8 cellular contexts compared by ENCODE assay signal in the genomic region with DNA sequence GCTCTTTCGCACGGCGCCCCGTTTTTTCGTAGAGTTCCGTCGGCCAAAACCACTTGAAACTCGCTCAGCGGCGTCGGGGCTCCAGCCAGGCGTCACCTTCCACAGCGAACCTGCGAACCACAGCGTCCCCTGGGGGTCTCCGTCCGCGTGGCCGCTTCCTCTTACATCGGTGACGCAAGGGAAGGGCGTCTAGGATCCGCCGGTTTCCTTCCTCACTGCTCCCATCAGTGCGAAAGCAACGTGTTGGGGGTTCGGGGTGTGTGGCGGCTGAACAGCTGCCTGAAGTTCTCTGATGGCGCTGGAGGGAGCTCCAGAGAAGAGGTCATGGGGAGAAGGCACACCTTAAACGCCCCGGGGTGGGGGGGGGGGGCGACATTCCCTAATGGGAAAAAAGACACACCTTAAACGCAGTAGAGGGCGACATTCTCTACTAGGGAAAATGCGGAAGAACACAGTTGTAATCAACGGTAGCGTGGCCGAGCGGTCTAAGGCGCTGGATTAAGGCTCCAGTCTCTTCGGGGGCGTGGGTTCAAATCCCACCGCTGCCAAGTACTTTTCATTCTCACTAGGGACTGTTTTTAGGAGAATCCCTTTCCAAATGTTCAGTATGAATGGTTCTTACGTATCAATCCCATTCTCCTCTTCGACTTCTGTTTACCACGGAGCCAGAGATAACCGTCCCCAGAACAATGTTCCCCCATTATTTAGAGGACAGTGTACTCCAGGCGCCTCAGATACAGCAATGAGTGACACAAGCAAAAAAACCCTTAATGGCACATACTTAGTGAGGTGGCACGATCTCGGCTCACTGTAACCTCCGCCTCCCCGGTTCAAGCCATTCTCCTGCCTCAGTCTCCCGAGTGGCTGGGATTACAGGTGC. TPM values are rescaled to one million over a fixed set of nuclear protein-coding genes. Genes with fewer than 3 reads are reported as not detected.
DNase-seq lines count a peak whose midpoint lies in the region; ATAC-seq and TF ChIP-seq lines count a peak whose summit lies in the region.

No MANE protein-coding gene starts in this region.

- intact Hi-C loops in breast epithelium (cut with DNase I; ENCODE audit: low total_unique reads), result no loop called here
- intact Hi-C loops in left colon (cut with DNase I, micrococcal nuclease), result no loop called here

- peak overlapping the region; percentile 97 for H3K27ac Mint-ChIP-seq in WTC11

- no peaks in the 10 kb centered on the region for H3K36me3 ChIP-seq in breast epithelium

- TF ChIP-seq CTCF in WTC11 (IDR thresholded peaks at IDR 0.05), result peak; percentile 73
- no peak for TF ChIP-seq CTCF in breast epithelium (IDR thresholded peaks at IDR 0.05)

- H3K27ac ChIP-seq in breast epithelium, result no peak overlapping the region

- H3K9me3 ChIP-seq in breast epithelium, result no peaks in the 10 kb centered on the region

- DNase-seq in WTC11 (ENCODE audit: low spot score) (peak; percentile 95), breast epithelium (ENCODE audit: low spot score in 2 of 2) (no peak), left colon (peak; percentile 48 to 74), amniotic stem cell (lab: John Stamatoyannopoulos, UW) (no peak)
- peak in 2 of 3 donors; percentile 33 to 60 for DNase-seq in stimulated activated CD4-positive, alpha-beta T cell treated with anti-CD3 and anti-CD28 coated beads, TNF-alpha, amount 100 ng/mL, for 1 hour (ENCODE audit: low read depth in 3 of 3, low spot score in 1 of 3)

- H3K4me3 Mint-ChIP-seq in WTC11, result peak overlapping the region; percentile 86

- peaks cover 0 to 2% of the 10 kb centered on the region in 2 donors for H3K27me3 ChIP-seq in breast epithelium

- POLR2A ChIA-PET in WTC11 (lab: Charles Lee), result interaction anchor here (0.6 to 0.7 kb wide), 3 partner anchors 239 to 426 kb away, joined by 3 to 8 read pairs (median 4); no protein-coding TSS in a partner anchor

- no peaks in the 10 kb centered on the region; the same call in none of the 2 replicates for H3K27me3 Mint-ChIP-seq in WTC11 (ENCODE audit: low read depth)

- ATAC-seq in GM21723 (IDR thresholded peaks at IDR 0.05; ENCODE audit: unreplicated experiment), result peak; percentile 70
- peak; percentile 71 for ATAC-seq in WTC11
- ATAC-seq in left colon, result no peak
- no peak for ATAC-seq in HG02852 (IDR thresholded peaks at IDR 0.05; ENCODE audit: unreplicated experiment)
- ATAC-seq in HG02970 (IDR thresholded peaks at IDR 0.05; ENCODE audit: low FRiP score, unreplicated experiment), result no peak

- no peak for TF ChIP-seq POLR2A in breast epithelium (IDR thresholded peaks at IDR 0.05)

- no peaks in the 10 kb centered on the region for H3K9me3 Mint-ChIP-seq in WTC11

- H3K4me1 ChIP-seq in breast epithelium, result no peaks in the 10 kb centered on the region

- peaks cover 17% of the 10 kb centered on the region for H3K4me1 Mint-ChIP-seq in WTC11

- no peaks in the 10 kb centered on the region for H3K36me3 Mint-ChIP-seq in WTC11

- peak overlapping the region in 2 of 3 donors; percentile 8 to 50 for H3K4me3 ChIP-seq in breast epithelium

- CTCF ChIA-PET in WTC11 (lab: Charles Lee), result interaction anchor here (0.7 to 1.2 kb wide), 3 partner anchors 28 to 151 kb away, joined by 4 read pairs; no protein-coding TSS in a partner anchor

TF ChIP-seq in WTC11, 78 proteins besides CTCF, POLR2A, EP300 and RAD21:
- 0 out of 2 replicates have a peak, but pooled peaks have one; percentile 36 for TF ChIP-seq ZNF423 (CRISPR knock-in tag; IDR thresholded peaks at IDR 0.05)
- TF ChIP-seq, protein P1, sequence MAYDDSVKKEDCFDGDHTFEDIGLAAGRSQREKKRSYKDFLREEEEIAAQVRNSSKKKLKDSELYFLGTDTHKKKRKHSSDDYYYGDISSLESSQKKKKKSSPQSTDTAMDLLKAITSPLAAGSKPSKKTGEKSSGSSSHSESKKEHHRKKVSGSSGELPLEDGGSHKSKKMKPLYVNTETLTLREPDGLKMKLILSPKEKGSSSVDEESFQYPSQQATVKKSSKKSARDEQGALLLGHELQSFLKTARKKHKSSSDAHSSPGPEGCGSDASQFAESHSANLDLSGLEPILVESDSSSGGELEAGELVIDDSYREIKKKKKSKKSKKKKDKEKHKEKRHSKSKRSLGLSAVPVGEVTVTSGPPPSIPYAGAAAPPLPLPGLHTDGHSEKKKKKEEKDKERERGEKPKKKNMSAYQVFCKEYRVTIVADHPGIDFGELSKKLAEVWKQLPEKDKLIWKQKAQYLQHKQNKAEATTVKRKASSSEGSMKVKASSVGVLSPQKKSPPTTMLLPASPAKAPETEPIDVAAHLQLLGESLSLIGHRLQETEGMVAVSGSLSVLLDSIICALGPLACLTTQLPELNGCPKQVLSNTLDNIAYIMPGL (CRISPR knock-in tag; IDR thresholded peaks at IDR 0.05), result peak; percentile 98
- no peak for TF ChIP-seq IRF2 (CRISPR knock-in tag; IDR thresholded peaks at IDR 0.05; ENCODE audit: borderline replicate concordance, low read depth)
- TF ChIP-seq, protein P2, sequence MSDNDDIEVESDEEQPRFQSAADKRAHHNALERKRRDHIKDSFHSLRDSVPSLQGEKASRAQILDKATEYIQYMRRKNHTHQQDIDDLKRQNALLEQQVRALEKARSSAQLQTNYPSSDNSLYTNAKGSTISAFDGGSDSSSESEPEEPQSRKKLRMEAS (CRISPR knock-in tag; IDR thresholded peaks at IDR 0.05), result peak; percentile 91
- no peak for TF ChIP-seq NR3C1 (CRISPR knock-in tag; conservative IDR thresholded peaks at IDR 0.05; ENCODE audit: low read depth)
- TF ChIP-seq, protein P3, sequence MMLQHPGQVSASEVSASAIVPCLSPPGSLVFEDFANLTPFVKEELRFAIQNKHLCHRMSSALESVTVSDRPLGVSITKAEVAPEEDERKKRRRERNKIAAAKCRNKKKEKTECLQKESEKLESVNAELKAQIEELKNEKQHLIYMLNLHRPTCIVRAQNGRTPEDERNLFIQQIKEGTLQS (CRISPR knock-in tag; conservative IDR thresholded peaks at IDR 0.05), result peak; percentile 91
- no peak for TF ChIP-seq CREB1 (CRISPR knock-in tag; IDR thresholded peaks at IDR 0.05)
- TF ChIP-seq EMX1 (CRISPR knock-in tag; IDR thresholded peaks at IDR 0.05), result 0 out of 2 replicates have a peak, but pooled peaks have one; percentile 49
- no peak for TF ChIP-seq ELF4 (CRISPR knock-in tag; IDR thresholded peaks at IDR 0.05; ENCODE audit: low read depth)
- no peak for TF ChIP-seq OVOL2 (CRISPR knock-in tag; IDR thresholded peaks at IDR 0.05; ENCODE audit: borderline replicate concordance)
- TF ChIP-seq TEAD4 (CRISPR knock-in tag; IDR thresholded peaks at IDR 0.05), result no peak
- peak; percentile 45; the same call in 1 of the 2 replicates for TF ChIP-seq CREM (CRISPR knock-in tag; IDR thresholded peaks at IDR 0.05)
- peak; percentile 64; the same call in 1 of the 2 replicates for TF ChIP-seq NFATC4 (CRISPR knock-in tag; IDR thresholded peaks at IDR 0.05)
- TF ChIP-seq SP1 (CRISPR knock-in tag; conservative IDR thresholded peaks at IDR 0.05), result peak; percentile 4; the same call in 1 of the 2 replicates
- TF ChIP-seq ZNF671 (CRISPR knock-in tag; IDR thresholded peaks at IDR 0.05), result no peak
- TF ChIP-seq, protein P4, sequence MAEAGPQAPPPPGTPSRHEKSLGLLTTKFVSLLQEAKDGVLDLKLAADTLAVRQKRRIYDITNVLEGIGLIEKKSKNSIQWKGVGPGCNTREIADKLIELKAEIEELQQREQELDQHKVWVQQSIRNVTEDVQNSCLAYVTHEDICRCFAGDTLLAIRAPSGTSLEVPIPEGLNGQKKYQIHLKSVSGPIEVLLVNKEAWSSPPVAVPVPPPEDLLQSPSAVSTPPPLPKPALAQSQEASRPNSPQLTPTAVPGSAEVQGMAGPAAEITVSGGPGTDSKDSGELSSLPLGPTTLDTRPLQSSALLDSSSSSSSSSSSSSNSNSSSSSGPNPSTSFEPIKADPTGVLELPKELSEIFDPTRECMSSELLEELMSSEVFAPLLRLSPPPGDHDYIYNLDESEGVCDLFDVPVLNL (CRISPR knock-in tag; IDR thresholded peaks at IDR 0.05; ENCODE audit: borderline replicate concordance, low read depth), result no peak
- peak; percentile 53; the same call in 1 of the 2 replicates for TF ChIP-seq FOXP1 (CRISPR knock-in tag; IDR thresholded peaks at IDR 0.05; ENCODE audit: borderline replicate concordance)
- TF ChIP-seq, protein P5, sequence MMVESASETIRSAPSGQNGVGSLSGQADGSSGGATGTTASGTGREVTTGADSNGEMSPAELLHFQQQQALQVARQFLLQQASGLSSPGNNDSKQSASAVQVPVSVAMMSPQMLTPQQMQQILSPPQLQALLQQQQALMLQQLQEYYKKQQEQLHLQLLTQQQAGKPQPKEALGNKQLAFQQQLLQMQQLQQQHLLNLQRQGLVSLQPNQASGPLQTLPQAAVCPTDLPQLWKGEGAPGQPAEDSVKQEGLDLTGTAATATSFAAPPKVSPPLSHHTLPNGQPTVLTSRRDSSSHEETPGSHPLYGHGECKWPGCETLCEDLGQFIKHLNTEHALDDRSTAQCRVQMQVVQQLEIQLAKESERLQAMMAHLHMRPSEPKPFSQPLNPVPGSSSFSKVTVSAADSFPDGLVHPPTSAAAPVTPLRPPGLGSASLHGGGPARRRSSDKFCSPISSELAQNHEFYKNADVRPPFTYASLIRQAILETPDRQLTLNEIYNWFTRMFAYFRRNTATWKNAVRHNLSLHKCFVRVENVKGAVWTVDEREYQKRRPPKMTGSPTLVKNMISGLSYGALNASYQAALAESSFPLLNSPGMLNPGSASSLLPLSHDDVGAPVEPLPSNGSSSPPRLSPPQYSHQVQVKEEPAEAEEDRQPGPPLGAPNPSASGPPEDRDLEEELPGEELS (CRISPR knock-in tag; IDR thresholded peaks at IDR 0.05), result peak; percentile 65; the same call in 1 of the 2 replicates
- TF ChIP-seq SMAD3 (CRISPR knock-in tag; IDR thresholded peaks at IDR 0.05; ENCODE audit: borderline replicate concordance), result no peak
- TF ChIP-seq ZNF232 (CRISPR knock-in tag; IDR thresholded peaks at IDR 0.05), result 0 out of 2 replicates have a peak, but pooled peaks have one; percentile 33
- TF ChIP-seq ETV6 (CRISPR knock-in tag; IDR thresholded peaks at IDR 0.05), result peak; percentile 33; the same call in 1 of the 2 replicates
TF ChIP-seq in WTC11: peak in this region for 12.

RNA-seq across cellular contexts. Expression of a gene that starts 16.3 kb away (rescaled TPM):
- total RNA-seq in WTC11 (2021) (2.0 to 3.7 TPM (median 3.4 TPM) in 3 replicates), breast epithelium (1 to 10 TPM in 2 of 3 donors, under 1 TPM in 1; 0.96 to 3.7 (median 2.0) TPM), left colon (1 to 10 TPM; 1.5 to 2.0 TPM)

RNA-seq across cellular contexts. Expression of a gene that starts 56.2 kb away (rescaled TPM):
- total RNA-seq in WTC11 (2021), result not detected in 3 replicates
- not detected for total RNA-seq in breast epithelium
- total RNA-seq in left colon, result not detected

Comparison
In these comparisons a context has a peak if more than half of its experiments do, and no peak if none do; other contexts are left out.
1. ATAC-seq: peak in GM21723 (single experiment) and WTC11 (single experiment); none in left colon (single experiment), HG02852 (single experiment) and HG02970 (single experiment).
2. DNase-seq: peak in WTC11 (single experiment), left colon (2 of 2) and stimulated activated CD4-positive, alpha-beta T cell treated with anti-CD3 and anti-CD28 coated beads, TNF-alpha, amount 100 ng/mL, for 1 hour (2 of 3); none in breast epithelium (0 of 2) and amniotic stem cell (single experiment).